ENCODE assay signal across 21 cellular contexts in the genomic region with DNA sequence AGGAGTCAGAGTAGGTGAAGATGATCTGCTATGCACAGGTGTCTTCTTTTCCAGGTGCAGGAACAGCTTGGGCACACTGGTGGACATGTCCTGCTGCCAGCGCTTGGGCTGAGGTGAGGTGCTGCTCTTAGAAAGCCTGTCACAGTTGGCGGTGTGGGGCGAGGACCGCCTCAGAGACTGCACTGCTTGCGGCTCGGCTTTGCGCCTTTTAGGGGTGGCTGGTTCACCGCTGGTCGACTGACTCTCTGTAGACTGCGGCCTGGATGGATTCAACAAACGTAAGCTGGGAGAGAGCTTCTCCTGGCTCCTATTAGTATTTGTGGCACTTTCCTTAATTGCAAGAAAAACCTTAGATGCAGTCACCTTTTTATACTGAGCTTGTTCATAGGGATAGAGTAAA. TPM values are rescaled to one million over a fixed set of nuclear protein-coding genes. Genes with fewer than 3 reads are reported as not detected.
DNase-seq lines count a peak whose midpoint lies in the region; ATAC-seq and TF ChIP-seq lines count a peak whose summit lies in the region.
"Had no signal": no experiment of that assay in that cellular context is flagged by ENCODE, and none has a peak within 500 bp of the region (broad histone marks: within the 10 kb centered on the region; RNA-seq: fewer than 3 reads in every experiment).

No MANE protein-coding gene starts in this region.

- no peak overlapping the region for H3K18ac ChIP-seq in neuronal stem cell (ENCODE audit: low read length)

- H2AK5ac ChIP-seq in neuronal stem cell (ENCODE audit: low read depth, low read length): no peak overlapping the region

- no peaks in the 10 kb centered on the region for H3F3A ChIP-seq in PC-9 (ENCODE audit: insufficient read depth, low read depth)

- no peaks in the 10 kb centered on the region for H3K9me2 ChIP-seq in PC-9 (ENCODE audit: insufficient read depth)
- H3K9me2 ChIP-seq: SK-N-SH had no signal

- no peak overlapping the region for H2BK120ac ChIP-seq in neuronal stem cell (ENCODE audit: low read depth, low read length)

- H3K36me3 ChIP-seq in PC-9 (ENCODE audit: low read depth): peaks cover 32% of the 10 kb centered on the region
- H3K36me3 ChIP-seq in neuronal stem cell (replicated peaks in 1 of 2; ENCODE audit: control insufficient read depth in 2 of 2, insufficient read depth in 2 of 2, low read length in 2 of 2): peaks cover 0 to 10% of the 10 kb centered on the region in 2 donors

- CTCF ChIA-PET in CD4-positive, alpha-beta T cell (lab: Charles Lee): interaction anchor here (2.3 kb wide), 1 partner anchor 9 kb away, joined by 6 read pairs; no protein-coding TSS in a partner anchor
- CTCF ChIA-PET in PC-9 (lab: Charles Lee): no interaction called here

- H3K9me3 Mint-ChIP-seq in CD4-positive, alpha-beta T cell: peaks cover 9% of the 10 kb centered on the region
- no peaks in the 10 kb centered on the region for H3K9me3 Mint-ChIP-seq in endothelial cell (ENCODE audit: unreplicated experiment)

- WGBS in neuronal stem cell (ENCODE audit: extremely low coverage in 2 of 2, insufficient read length in 2 of 2, insufficient replicate concordance in 1 of 2), 2 donors: no CpG with 5 or more reads among the region's 11 CpGs

- peaks cover 10% of the 10 kb centered on the region for H3K27me3 Mint-ChIP-seq in CD4-positive, alpha-beta T cell
- H3K27me3 Mint-ChIP-seq in endothelial cell (ENCODE audit: unreplicated experiment): peaks cover 1% of the 10 kb centered on the region

- peaks cover 8% of the 10 kb centered on the region for H3K9me3 ChIP-seq in CD4-positive, alpha-beta T cell (ENCODE audit: control insufficient read depth, low read length)
- H3K9me3 ChIP-seq in PC-9 (ENCODE audit: insufficient read depth, low read depth) (no peaks in the 10 kb centered on the region), neuronal stem cell (replicated peaks in 1 of 2; ENCODE audit: control insufficient read depth in 2 of 2, insufficient read depth in 1 of 2, low read depth in 1 of 2, low read length in 2 of 2) (peaks cover 0 to 7% of the 10 kb centered on the region in 2 donors)
- H3K9me3 ChIP-seq: Caco-2 had no signal

- H3K4ac ChIP-seq in neuronal stem cell (ENCODE audit: low read length): no peak overlapping the region

- H3K4me3 ChIP-seq in PC-9 (no peak overlapping the region), neuronal stem cell (ENCODE audit: low read length in 2 of 2) (no peak overlapping the region)
- H3K4me3 ChIP-seq: A549, GM23248 had no signal

- H3K27ac Mint-ChIP-seq in CD4-positive, alpha-beta T cell: no peak overlapping the region
- H3K27ac Mint-ChIP-seq in endothelial cell (ENCODE audit: unreplicated experiment): no peak overlapping the region
- H3K27ac Mint-ChIP-seq: CD8-positive, alpha-beta T cell; H9 had no signal

- H3K9ac ChIP-seq in neuronal stem cell (ENCODE audit: low read depth, low read length, poor library complexity): no peak overlapping the region
- H3K9ac ChIP-seq: GM23248, SK-N-SH had no signal

- H2BK12ac ChIP-seq in neuronal stem cell (ENCODE audit: low read length): no peak overlapping the region

- H4K91ac ChIP-seq in neuronal stem cell (ENCODE audit: low read depth, low read length, poor library complexity): no peak overlapping the region

- POLR2A ChIA-PET in CD4-positive, alpha-beta T cell (lab: Charles Lee): no interaction called here
- POLR2A ChIA-PET in PC-9 (lab: Charles Lee; ENCODE audit: unreplicated experiment): no interaction called here

- H4K8ac ChIP-seq in neuronal stem cell (ENCODE audit: low read depth, low read length): no peak overlapping the region

- TF ChIP-seq CTCF in CD4-positive, alpha-beta T cell (IDR thresholded peaks at IDR 0.05): no peak
- TF ChIP-seq CTCF in PC-9 (conservative IDR thresholded peaks at IDR 0.05) (no peak), endothelial cell (IDR thresholded peaks at IDR 0.05; ENCODE audit: unreplicated experiment) (no peak)

- H3K4me1 ChIP-seq in PC-9 (replicated peaks; ENCODE audit: insufficient read depth): peaks cover 24% of the 10 kb centered on the region
- peaks cover 0 to 1% of the 10 kb centered on the region in 2 donors for H3K4me1 ChIP-seq in neuronal stem cell (ENCODE audit: control insufficient read depth in 2 of 2, insufficient read depth in 1 of 2, low read depth in 1 of 2, low read length in 2 of 2)
- H3K4me1 ChIP-seq: A549, Caco-2 had no signal

- H3K4me3 Mint-ChIP-seq in CD4-positive, alpha-beta T cell: peak overlapping the region; percentile 20
- peak overlapping the region; percentile 92 for H3K4me3 Mint-ChIP-seq in endothelial cell (ENCODE audit: unreplicated experiment)

- H3K27me3 ChIP-seq in CD4-positive, alpha-beta T cell (ENCODE audit: control insufficient read depth, insufficient read depth, low read length): peaks cover 10% of the 10 kb centered on the region
- 0 out of 2 replicates have a peak, but pooled peaks cover under 1% of the 10 kb centered on the region for H3K27me3 ChIP-seq in PC-9 (ENCODE audit: insufficient read depth, low read depth)
- peaks cover 0 to 6% (median 0%) of the 10 kb centered on the region in 3 experiments for H3K27me3 ChIP-seq in neuronal stem cell (ENCODE audit: control insufficient read depth in 3 of 3, insufficient read depth in 3 of 3, low read depth in 1 of 3, low read length in 3 of 3)

- peaks cover 13% of the 10 kb centered on the region for H3K4me1 Mint-ChIP-seq in CD4-positive, alpha-beta T cell (ENCODE audit: low read depth)
- no peaks in the 10 kb centered on the region for H3K4me1 Mint-ChIP-seq in endothelial cell (ENCODE audit: unreplicated experiment)

- intact Hi-C loops in CD4-positive, alpha-beta T cell (cut with DNase I, micrococcal nuclease): loop anchor here in 1 of 2 experiments (5.0 kb wide), 1 partner anchor 1169 kb away; a partner anchor contains a TSS
- intact Hi-C loops in PC-9 (cut with micrococcal nuclease; ENCODE audit: unreplicated experiment): loop anchor here (10.0 kb wide), 1 partner anchor 378 kb away; no protein-coding TSS in a partner anchor

- H2AFZ ChIP-seq in PC-9: no peak overlapping the region
- H2AFZ ChIP-seq in neuronal stem cell (ENCODE audit: low read length): no peak overlapping the region
- H2AFZ ChIP-seq: GM23248 had no signal

- no TSS peak for BruUV-seq in PC-9 (replicated peaks; lab: Mats Ljungman, UMichigan)

- no peaks in the 10 kb centered on the region for H4K20me1 ChIP-seq in PC-9 (ENCODE audit: insufficient read depth)

- H2BK15ac ChIP-seq in neuronal stem cell (ENCODE audit: low read length): no peak overlapping the region

- peaks cover 32% of the 10 kb centered on the region for H3K79me2 ChIP-seq in PC-9 (ENCODE audit: low read depth)

- no peak overlapping the region for H3K23ac ChIP-seq in neuronal stem cell (ENCODE audit: low read depth, low read length, poor library complexity)

- no peak overlapping the region for H3K27ac ChIP-seq in CD4-positive, alpha-beta T cell (ENCODE audit: low read depth, low read length)
- H3K27ac ChIP-seq in PC-9: no peak overlapping the region
- no peak overlapping the region for H3K27ac ChIP-seq in neuronal stem cell (replicated peaks; ENCODE audit: low read length)
- H3K27ac ChIP-seq: A549, GM23248 had no signal

- no peak for DNase-seq in CD4-positive, alpha-beta T cell
- DNase-seq in PC-9: no peak
- DNase-seq in endothelial cell (ENCODE audit: low spot score): no peak
- no peak for DNase-seq in neuronal stem cell (ENCODE audit: low spot score)
- DNase-seq in GM03348 (ENCODE audit: low spot score): no peak
- DNase-seq: AML-193; C1 segment of cervical spinal cord; CD8-positive, alpha-beta T cell; GM23248; NCI-H1105 treated with DMSO at 0.1 percent for 48 hours; NCI-H146; NCI-H2029; NCI-H446 treated with DMSO at 0.1 percent for 48 hours; SW 1271 had no signal

- peak overlapping the region; percentile 56 for H3K14ac ChIP-seq in neuronal stem cell (ENCODE audit: low read length)

- no peak overlapping the region for H2BK5ac ChIP-seq in neuronal stem cell (ENCODE audit: low read length)

- peaks cover 14% of the 10 kb centered on the region for H3K36me3 Mint-ChIP-seq in CD4-positive, alpha-beta T cell (ENCODE audit: low read depth)
- peaks cover 6% of the 10 kb centered on the region for H3K36me3 Mint-ChIP-seq in endothelial cell (ENCODE audit: low read depth, unreplicated experiment)

- 0 out of 2 replicates have a peak overlapping the region, but pooled peaks have one; percentile 17 for H3K4me2 ChIP-seq in PC-9
- H3K4me2 ChIP-seq in neuronal stem cell (ENCODE audit: insufficient read depth, low read length, poor library complexity, severe bottlenecking): no peak overlapping the region
- H3K4me2 ChIP-seq: A549, SK-N-SH had no signal

- no peak for ATAC-seq in CD4-positive, alpha-beta T cell (ENCODE audit: poor library complexity)
- ATAC-seq in HG03457 (IDR thresholded peaks at IDR 0.05; ENCODE audit: unreplicated experiment) (no peak), GM18498 (IDR thresholded peaks at IDR 0.05; ENCODE audit: unreplicated experiment) (no peak)
- ATAC-seq: CD8-positive, alpha-beta T cell had no signal

- H3K79me1 ChIP-seq in neuronal stem cell (ENCODE audit: low read depth, low read length): peaks cover 1% of the 10 kb centered on the region

RNA-seq across cellular contexts. Expression of a gene that starts 12.1 kb away (rescaled TPM):
- total RNA-seq in CD4-positive, alpha-beta T cell: under 1 TPM; 0.22 to 0.25 TPM
- total RNA-seq in PC-9 (2021): 109 TPM in 2 replicates
- total RNA-seq in endothelial cell (ENCODE audit: unreplicated experiment): 11.4 TPM
- 60.7 TPM for polyA plus RNA-seq in neuronal stem cell (2013, experiment 1 of 2)
- 61.4 TPM for polyA plus RNA-seq in neuronal stem cell (2013, experiment 2 of 2)

RNA-seq across cellular contexts. Expression of a gene that starts 50.7 kb away (rescaled TPM):
- not detected for total RNA-seq in CD4-positive, alpha-beta T cell
- total RNA-seq in PC-9 (2021): 0.48 and 2.1 TPM in 2 replicates
- not detected for total RNA-seq in endothelial cell (ENCODE audit: unreplicated experiment)
- polyA plus RNA-seq in neuronal stem cell (2013, experiment 1 of 2): 4.2 TPM
- 4.8 TPM for polyA plus RNA-seq in neuronal stem cell (2013, experiment 2 of 2)
- total RNA-seq: Caco-2; CD8-positive, alpha-beta T cell; GM23248; MCF 10A had no signal
- polyA plus RNA-seq: GM23248 had no signal
